19 cellular contexts compared by ENCODE assay signal in genomic region chr16:67959930-67960329, GRCh38. TPM values are rescaled to one million over a fixed set of nuclear protein-coding genes. Genes with fewer than 3 reads are reported as not detected.
DNase-seq lines count a peak whose midpoint lies in the region; ATAC-seq, FAIRE-seq and TF ChIP-seq lines count a peak whose summit lies in the region.
"Had no signal": no experiment of that assay in that cellular context is flagged by ENCODE, and none has a peak within 500 bp of the region (broad histone marks: within the 10 kb centered on the region; RNA-seq: fewer than 3 reads in every experiment).

No MANE protein-coding gene starts in this region.

- intact Hi-C loops in left lung (cut with DNase I) = no loop called here

- no peak overlapping the region for H3K9ac ChIP-seq in keratinocyte (ENCODE audit: control insufficient read depth, extremely low read depth, insufficient read depth, low read length)
- peak overlapping the region in 1 of 3 donors; percentile 71 for H3K9ac ChIP-seq in skeletal muscle tissue (ENCODE audit: low read depth in 1 of 3, low read length in 3 of 3)

- CTCF ChIA-PET in AG04450 (lab: Charles Lee) = no interaction called here

- H3K4me1 ChIP-seq in keratinocyte (ENCODE audit: control insufficient read depth, extremely low read depth, insufficient read depth, low read length) = peaks cover 56% of the 10 kb centered on the region
- H3K4me1 ChIP-seq in skeletal muscle tissue (ENCODE audit: control insufficient read depth in 3 of 3, insufficient read depth in 3 of 3, low read length in 3 of 3) = peaks cover 67 to 69% (median 67%) of the 10 kb centered on the region in 3 donors
- H3K4me1 ChIP-seq in left lung = peaks cover 11 to 61% of the 10 kb centered on the region in 2 donors

- no peak for TF ChIP-seq CTCF in AG04450 (IDR thresholded peaks at IDR 0.05; ENCODE audit: low read depth, low read length)
- no peak for TF ChIP-seq CTCF in keratinocyte (optimal IDR thresholded peaks at IDR 0.05 in 1 of 3, IDR thresholded peaks at IDR 0.05 in 1 of 3, conservative IDR thresholded peaks at IDR 0.05 in 1 of 3; ENCODE audit: extremely low read depth in 1 of 3, insufficient read depth in 2 of 3, low read length in 3 of 3)
- no peak for TF ChIP-seq CTCF in left lung (IDR thresholded peaks at IDR 0.05)

- dilution Hi-C loops in keratinocyte (cut with MboI; ENCODE audit: extremely low pct_ligation_motif_present, low sequenced_read_pairs) = no loop called here

- H2AFZ ChIP-seq in keratinocyte (ENCODE audit: control insufficient read depth, low read length) = no peak overlapping the region

- H3K4me2 ChIP-seq in keratinocyte (ENCODE audit: control insufficient read depth, extremely low read depth, insufficient read depth, low read depth, low read length) = peak overlapping the region; percentile 3

- H3K27ac ChIP-seq in AG04450 (ENCODE audit: low read depth, low read length) = peak overlapping the region; percentile 11
- peak overlapping the region; percentile 28 for H3K27ac ChIP-seq in adipose tissue (ENCODE audit: low read depth, low read length)
- H3K27ac ChIP-seq in keratinocyte (ENCODE audit: control insufficient read depth, insufficient read depth, low read length) = no peak overlapping the region
- H3K27ac ChIP-seq in skeletal muscle tissue (ENCODE audit: low read depth, low read length) = peak overlapping the region; percentile 68
- peak overlapping the region in 1 of 2 donors; percentile 76 for H3K27ac ChIP-seq in left lung

- POLR2A ChIA-PET in AG04450 (lab: Yijun Ruan, JAX) = interaction anchor here (0.6 to 1.5 kb wide), 7 partner anchors 8 to 304 kb away, joined by 3 to 9 read pairs (median 4); partner anchors contain the start of genes DDX28, DUS2 and SLC12A4

- no peak for FAIRE-seq in keratinocyte (lab: Jason Lieb, UNC)
- FAIRE-seq: colon had no signal

- H3K9me3 ChIP-seq in AG04450 (ENCODE audit: control insufficient read depth, insufficient read depth, low read length) (no peaks in the 10 kb centered on the region; the same call in 1 of the 2 replicates), keratinocyte (ENCODE audit: control insufficient read depth, low read depth, low read length) (no peaks in the 10 kb centered on the region), skeletal muscle tissue (ENCODE audit: control insufficient read depth in 3 of 3, low read length in 3 of 3) (no peaks in the 10 kb centered on the region), left lung (no peaks in the 10 kb centered on the region)

- H3K27me3 ChIP-seq in AG04450 (ENCODE audit: control insufficient read depth, insufficient read depth, low read length) = no peaks in the 10 kb centered on the region
- H3K27me3 ChIP-seq in keratinocyte (ENCODE audit: control insufficient read depth, extremely low read depth, insufficient read depth, low read length) = no peaks in the 10 kb centered on the region
- H3K27me3 ChIP-seq in skeletal muscle tissue (ENCODE audit: control insufficient read depth in 3 of 3, insufficient read depth in 3 of 3, low read length in 3 of 3) = no peaks in the 10 kb centered on the region
- H3K27me3 ChIP-seq in left lung = no peaks in the 10 kb centered on the region

- peaks cover 11% of the 10 kb centered on the region for H4K20me1 ChIP-seq in keratinocyte (ENCODE audit: control insufficient read depth, extremely low read depth, insufficient read depth, low read length)

- peaks cover 38 to 58% of the 10 kb centered on the region in 2 experiments for H3K36me3 ChIP-seq in keratinocyte (ENCODE audit: control insufficient read depth in 2 of 2, extremely low read depth in 1 of 2, insufficient read depth in 2 of 2, low read length in 2 of 2)
- H3K36me3 ChIP-seq in skeletal muscle tissue (ENCODE audit: control insufficient read depth in 3 of 3, insufficient read depth in 3 of 3, low read length in 3 of 3) = peaks cover 39 to 58% (median 54%) of the 10 kb centered on the region in 3 donors
- peaks cover 0 to 76% of the 10 kb centered on the region in 2 donors for H3K36me3 ChIP-seq in left lung

- peaks cover 9% of the 10 kb centered on the region for H3K9me1 ChIP-seq in keratinocyte (ENCODE audit: control insufficient read depth, extremely low read depth, insufficient read depth, low read length)

- ATAC-seq in HG02763 (IDR thresholded peaks at IDR 0.05; ENCODE audit: unreplicated experiment) = no peak
- ATAC-seq in left lung = no peak
- ATAC-seq: activated CD8-positive, alpha-beta T cell treated with anti-CD3 and anti-CD28 coated beads, Interleukin-2, amount 10 ng/mL, durations not matched to agents 7 days and 5 days; WTC11 had no signal

- DNase-seq in AG04450 (ENCODE audit: low read depth, low spot score) = no peak
- no peak for DNase-seq in keratinocyte (ENCODE audit: low read depth, low spot score)
- no peak for DNase-seq in T1000 (lab: John Stamatoyannopoulos, UW)
- DNase-seq in left lung = no peak
- DNase-seq in globus pallidus (ENCODE audit: low spot score) = no peak
- DNase-seq: activated CD8-positive, alpha-beta T cell treated with anti-CD3 and anti-CD28 coated beads, Interleukin-2, amount 10 ng/mL, durations not matched to agents 7 days and 5 days; islet precursor cell; NCI-H1048; NCI-H82; occipital lobe; stimulated activated naive CD4-positive, alpha-beta T cell; T-helper 1 cell had no signal

- H3K4me3 ChIP-seq in AG04450 (ENCODE audit: low read depth, low read length) = no peak overlapping the region
- H3K4me3 ChIP-seq in keratinocyte (ENCODE audit: control insufficient read depth in 2 of 3, extremely low read depth in 1 of 3, insufficient read depth in 2 of 3, low read depth in 1 of 3, low read length in 3 of 3) = no peak overlapping the region
- peak overlapping the region in 1 of 3 donors; percentile 41 for H3K4me3 ChIP-seq in skeletal muscle tissue (ENCODE audit: low read length in 3 of 3)
- H3K4me3 ChIP-seq in left lung = no peak overlapping the region

- H3K79me2 ChIP-seq in keratinocyte (ENCODE audit: control insufficient read depth, insufficient read depth, low read length) = peaks cover 30% of the 10 kb centered on the region

- WGBS in adipose tissue, 3 donors = 53 to 92% (median 68%) methylated on average over 3 of the region's 3 CpGs

RNA-seq across cellular contexts. Expression of gene SLC12A4, which starts 8.5 kb away (rescaled TPM):
- polyA plus RNA-seq in AG04450 (2011; rRNA removed) (48.1 and 63.0 TPM in 2 replicates), adipose tissue (10 to 100 TPM; 13.2 to 56.9 (median 44.4) TPM), keratinocyte (59.3 to 72.2 TPM (median 65.4 TPM) in 3 replicates)
- polyA minus RNA-seq in AG04450 (2011; rRNA and poly(A)+ RNA removed) = 114 and 139 TPM in 2 replicates
- 15.4 TPM for polyA plus RNA-seq in keratinocyte (2011; ENCODE audit: low read depth)
- 26.3 and 51.8 TPM in 2 replicates for polyA plus RNA-seq in keratinocyte (2011; cell fraction: cytosol; rRNA removed)
- 238 and 249 TPM in 2 replicates for polyA plus RNA-seq in keratinocyte (2011; cell fraction: nucleus; rRNA removed)
- polyA plus RNA-seq in keratinocyte (2012; ENCODE audit: low replicate concordance) = 23.5 and 63.9 TPM in 2 replicates
- 89.8 to 274 TPM (median 108 TPM) in 3 replicates for polyA minus RNA-seq in keratinocyte
- polyA minus RNA-seq in keratinocyte (2011; cell fraction: cytosol; rRNA and poly(A)+ RNA removed) = 76.4 TPM
- polyA minus RNA-seq in keratinocyte (2011; cell fraction: nucleus; rRNA and poly(A)+ RNA removed) = 118 and 142 TPM in 2 replicates
- total RNA-seq in skeletal muscle tissue (27.1 TPM), left lung (100 to 1,000 TPM in 1 of 2 donors, 10 to 100 TPM in 1; 99.2 to 121 TPM)

RNA-seq across cellular contexts. Expression of gene LCAT, which starts 16.0 kb away (rescaled TPM):
- polyA plus RNA-seq in AG04450 (2011; rRNA removed) = 5.2 and 7.9 TPM in 2 replicates
- 4.0 and 6.1 TPM in 2 replicates for polyA minus RNA-seq in AG04450 (2011; rRNA and poly(A)+ RNA removed)
- polyA plus RNA-seq in adipose tissue = 10 to 100 TPM in 2 of 3 donors, 1 to 10 TPM in 1; 7.5 to 34.0 (median 18.5) TPM
- polyA plus RNA-seq in keratinocyte = 6.5 to 11.6 TPM (median 10.5 TPM) in 3 replicates
- polyA plus RNA-seq in keratinocyte (2011; ENCODE audit: low read depth) = 4.2 TPM
- polyA plus RNA-seq in keratinocyte (2011; cell fraction: cytosol; rRNA removed) = 2.1 and 3.0 TPM in 2 replicates
- 35.7 and 48.0 TPM in 2 replicates for polyA plus RNA-seq in keratinocyte (2011; cell fraction: nucleus; rRNA removed)
- polyA plus RNA-seq in keratinocyte (2012; ENCODE audit: low replicate concordance) = 10.6 and 14.2 TPM in 2 replicates
- 6.0 to 16.2 TPM (median 9.5 TPM) in 3 replicates for polyA minus RNA-seq in keratinocyte
- 7.1 TPM for polyA minus RNA-seq in keratinocyte (2011; cell fraction: cytosol; rRNA and poly(A)+ RNA removed)
- 10.6 and 10.7 TPM in 2 replicates for polyA minus RNA-seq in keratinocyte (2011; cell fraction: nucleus; rRNA and poly(A)+ RNA removed)
- total RNA-seq in skeletal muscle tissue = 4.2 TPM
- total RNA-seq in left lung = 10 to 100 TPM; 27.5 to 37.2 TPM

RNA-seq across cellular contexts. Expression of gene DPEP3, which starts 20.4 kb away (rescaled TPM):
- polyA plus RNA-seq in AG04450 (2011; rRNA removed) (not detected in 2 replicates), adipose tissue (under 1 TPM in 1 of 3 donors, not detected in 2; 0.34 TPM), keratinocyte (0.04 TPM in 1 of 3 replicates, not detected in the others)
- polyA minus RNA-seq in AG04450 (2011; rRNA and poly(A)+ RNA removed) = not detected in 2 replicates
- not detected for polyA plus RNA-seq in keratinocyte (2011; ENCODE audit: low read depth)
- polyA plus RNA-seq in keratinocyte (2011; cell fraction: cytosol; rRNA removed) = not detected in 2 replicates
- polyA plus RNA-seq in keratinocyte (2011; cell fraction: nucleus; rRNA removed) = not detected in 2 replicates
- not detected in 2 replicates for polyA plus RNA-seq in keratinocyte (2012; ENCODE audit: low replicate concordance)
- polyA minus RNA-seq in keratinocyte = not detected in 3 replicates
- polyA minus RNA-seq in keratinocyte (2011; cell fraction: cytosol; rRNA and poly(A)+ RNA removed) = not detected
- polyA minus RNA-seq in keratinocyte (2011; cell fraction: nucleus; rRNA and poly(A)+ RNA removed) = not detected in 2 replicates
- total RNA-seq in skeletal muscle tissue (not detected), left lung (under 1 TPM in 1 of 2 donors, not detected in 1; 0.60 TPM)
- total RNA-seq: activated CD8-positive, alpha-beta T cell treated with anti-CD3 and anti-CD28 coated beads, Interleukin-2, amount 10 ng/mL, durations not matched to agents 7 days and 5 days; aorta; occipital lobe had no signal
- polyA plus RNA-seq: aorta, IgD-negative memory B cell had no signal

RNA-seq across cellular contexts. Expression of gene PSMB10, which starts 23.3 kb away (rescaled TPM):
- polyA plus RNA-seq in AG04450 (2011; rRNA removed) = 18.1 and 29.1 TPM in 2 replicates
- polyA minus RNA-seq in AG04450 (2011; rRNA and poly(A)+ RNA removed) = 7.3 and 7.7 TPM in 2 replicates
- 10 to 100 TPM; 69.8 to 81.9 (median 80.0) TPM for polyA plus RNA-seq in adipose tissue
- polyA plus RNA-seq in keratinocyte = 9.3 to 19.7 TPM (median 11.1 TPM) in 3 replicates
- polyA plus RNA-seq in keratinocyte (2011; ENCODE audit: low read depth) = 3.0 TPM
- 5.1 and 17.8 TPM in 2 replicates for polyA plus RNA-seq in keratinocyte (2011; cell fraction: cytosol; rRNA removed)
- 6.2 and 8.4 TPM in 2 replicates for polyA plus RNA-seq in keratinocyte (2011; cell fraction: nucleus; rRNA removed)
- 17.5 and 40.2 TPM in 2 replicates for polyA plus RNA-seq in keratinocyte (2012; ENCODE audit: low replicate concordance)
- polyA minus RNA-seq in keratinocyte = 6.0 to 8.4 TPM (median 6.8 TPM) in 3 replicates
- polyA minus RNA-seq in keratinocyte (2011; cell fraction: cytosol; rRNA and poly(A)+ RNA removed) = 26.1 TPM
- polyA minus RNA-seq in keratinocyte (2011; cell fraction: nucleus; rRNA and poly(A)+ RNA removed) = 5.0 and 6.3 TPM in 2 replicates
- 28.7 TPM for total RNA-seq in skeletal muscle tissue
- total RNA-seq in left lung = 10 to 100 TPM; 59.7 to 76.8 TPM

RNA-seq across cellular contexts. Expression of gene CTRL, which starts 28.3 kb away (rescaled TPM):
- 0.14 and 0.29 TPM in 2 replicates for polyA plus RNA-seq in AG04450 (2011; rRNA removed)
- 0.70 TPM in 1 of 2 replicates, not detected in the other for polyA minus RNA-seq in AG04450 (2011; rRNA and poly(A)+ RNA removed)
- polyA plus RNA-seq in adipose tissue = 100 to 1,000 TPM in 1 of 3 donors, 1 to 10 TPM in 2; 1.3 to 627 (median 2.2) TPM
- 0.10 to 0.46 TPM (median 0.33 TPM) in 3 replicates for polyA plus RNA-seq in keratinocyte
- polyA plus RNA-seq in keratinocyte (2011; ENCODE audit: low read depth) = 0.29 TPM
- 0.17 TPM in 1 of 2 replicates, not detected in the other for polyA plus RNA-seq in keratinocyte (2011; cell fraction: cytosol; rRNA removed)
- polyA plus RNA-seq in keratinocyte (2011; cell fraction: nucleus; rRNA removed) = 0.73 and 1.3 TPM in 2 replicates
- 0.39 and 0.62 TPM in 2 replicates for polyA plus RNA-seq in keratinocyte (2012; ENCODE audit: low replicate concordance)
- polyA minus RNA-seq in keratinocyte = 0.26 TPM in 1 of 3 replicates, not detected in the others
- polyA minus RNA-seq in keratinocyte (2011; cell fraction: cytosol; rRNA and poly(A)+ RNA removed) = not detected
- 0.70 TPM in 1 of 2 replicates, not detected in the other for polyA minus RNA-seq in keratinocyte (2011; cell fraction: nucleus; rRNA and poly(A)+ RNA removed)
- 1.0 TPM for total RNA-seq in skeletal muscle tissue
- under 1 TPM in 1 of 2 donors, not detected in 1; 0.50 TPM for total RNA-seq in left lung
